8 cellular contexts compared by ENCODE assay signal in genomic region chr17:59859444-59860025, GRCh38. TPM values are rescaled to one million over a fixed set of nuclear protein-coding genes. Genes with fewer than 3 reads are reported as not detected.
DNase-seq lines count a peak whose midpoint lies in the region; ATAC-seq, FAIRE-seq and TF ChIP-seq lines count a peak whose summit lies in the region.

No MANE protein-coding gene starts in this region.

- intact Hi-C loops in HepG2 (cut with micrococcal nuclease; ENCODE audit: unreplicated experiment), result loop anchor here (1.0 kb wide), 1 partner anchor 106 kb away; no protein-coding TSS in a partner anchor

- H3K9ac ChIP-seq in DND-41 (ENCODE audit: low read depth, low read length) (no peak overlapping the region), HepG2 (ENCODE audit: insufficient read depth, low read depth, low read length) (no peak overlapping the region)

- H3K36me3 ChIP-seq in DND-41 (ENCODE audit: insufficient read depth, low read length), result peaks cover 21% of the 10 kb centered on the region
- H3K36me3 ChIP-seq in HepG2 (replicated peaks in 1 of 2; ENCODE audit: control insufficient read depth in 1 of 2, insufficient read depth in 2 of 2, low read length in 2 of 2), result peaks cover 4 to 17% of the 10 kb centered on the region in 2 experiments
- no peaks in the 10 kb centered on the region; the same call in 1 of the 2 replicates for H3K36me3 ChIP-seq in H7 (replicated peaks; ENCODE audit: control insufficient read depth, insufficient read depth, low read length)

- H3K4me3 ChIP-seq in DND-41 (ENCODE audit: low read depth in 1 of 2, low read length in 2 of 2), result no peak overlapping the region
- H3K4me3 ChIP-seq in HepG2 (replicated peaks in 1 of 3; ENCODE audit: insufficient read depth in 1 of 3, low read depth in 2 of 3, low read length in 3 of 3), result no peak overlapping the region
- no peak overlapping the region for H3K4me3 ChIP-seq in H7 (ENCODE audit: insufficient read depth, low read depth, low read length)

- ATAC-seq in DND-41 (ENCODE audit: insufficient read depth, low read depth) (no peak; the same call in 2 of the 3 replicates), HepG2 (no peak), GM21825 (IDR thresholded peaks at IDR 0.05; ENCODE audit: unreplicated experiment) (no peak), GM21723 (IDR thresholded peaks at IDR 0.05; ENCODE audit: unreplicated experiment) (no peak)

- H3K79me2 ChIP-seq in DND-41 (ENCODE audit: insufficient read depth, low read length), result no peaks in the 10 kb centered on the region
- no peaks in the 10 kb centered on the region for H3K79me2 ChIP-seq in HepG2 (ENCODE audit: insufficient read depth, low read length)

- no peak for FAIRE-seq in HepG2 (lab: Jason Lieb, UNC)

- TF ChIP-seq RAD21 in HepG2 (CRISPR knock-in tag; IDR thresholded peaks at IDR 0.05), result peak; percentile 87

- no peak overlapping the region for H3K27ac ChIP-seq in DND-41 (ENCODE audit: low read length)
- no peak overlapping the region for H3K27ac ChIP-seq in HepG2 (ENCODE audit: extremely low read length, insufficient read depth, low read length)

- TF ChIP-seq EP300 in HepG2 (IDR thresholded peaks at IDR 0.05; ENCODE audit: low read depth in 2 of 2, low read length in 2 of 2) (no peak), HepG2 (CRISPR knock-in tag; IDR thresholded peaks at IDR 0.05; ENCODE audit: borderline replicate concordance) (no peak)

- BruUV-seq in HepG2 (replicated peaks; lab: Mats Ljungman, UMichigan), result no TSS peak

- CTCF ChIA-PET in HepG2 (lab: Yijun Ruan, JAX; ENCODE audit: low intra/inter-chr PET ratio, low total read pairs), result interaction anchor here (1.6 to 2.5 kb wide), 2 partner anchors 106 to 112 kb away, joined by 30 to 39 read pairs; no protein-coding TSS in a partner anchor

- peak; percentile 60 for TF ChIP-seq CTCF in DND-41 (IDR thresholded peaks at IDR 0.05; ENCODE audit: borderline replicate concordance, extremely low read depth, low read length, poor library complexity, severe bottlenecking)
- TF ChIP-seq CTCF in HepG2 (CRISPR knock-in tag; IDR thresholded peaks at IDR 0.05), result peak; percentile 68

- no peaks in the 10 kb centered on the region for H3K27me3 ChIP-seq in DND-41 (ENCODE audit: insufficient read depth, low read length, poor library complexity)
- no peaks in the 10 kb centered on the region for H3K27me3 ChIP-seq in HepG2 (ENCODE audit: control insufficient read depth in 1 of 2, insufficient read depth in 2 of 2, low read length in 2 of 2)
- H3K27me3 ChIP-seq in H7 (ENCODE audit: control insufficient read depth, insufficient read depth, low read length), result no peaks in the 10 kb centered on the region

- TF ChIP-seq POLR2A in HepG2 (IDR thresholded peaks at IDR 0.05; ENCODE audit: insufficient read depth in 1 of 2, low read depth in 2 of 2, low read length in 2 of 2), result no peak

- H3K9me3 ChIP-seq in DND-41 (ENCODE audit: insufficient read depth, low read length, severe bottlenecking), result no peaks in the 10 kb centered on the region
- no peaks in the 10 kb centered on the region for H3K9me3 ChIP-seq in HepG2 (ENCODE audit: low read length)

- H3K4me2 ChIP-seq in DND-41 (ENCODE audit: insufficient read depth, low read length) (no peak overlapping the region), HepG2 (ENCODE audit: low read depth, low read length) (no peak overlapping the region)

- no peak overlapping the region for H2AFZ ChIP-seq in DND-41 (ENCODE audit: low read depth, low read length)
- H2AFZ ChIP-seq in HepG2 (ENCODE audit: low read length), result no peak overlapping the region

- DNase-seq in DND-41 (no peak), Kasumi-1 (lab: John Stamatoyannopoulos, UW) (peak; percentile 81 to 83), amniotic epithelial cell (ENCODE audit: low read depth) (peak; percentile 69), HepG2 (ENCODE audit: low spot score) (peak; percentile 71), H7 (no peak), 8988T (no peak)

- POLR2A ChIA-PET in HepG2 (lab: Yijun Ruan, JAX), result interaction anchor here (0.7 to 1.7 kb wide), 6 partner anchors 34 to 158 kb away, joined by 3 to 6 read pairs (median 4); partner anchors contain the start of genes PTRH2, RNFT1, RPS6KB1 and TUBD1

- H4K20me1 ChIP-seq in DND-41 (ENCODE audit: insufficient read depth, low read length) (no peaks in the 10 kb centered on the region), HepG2 (ENCODE audit: insufficient read depth, low read length) (no peaks in the 10 kb centered on the region)

- in situ Hi-C loops in HepG2 (cut with HindIII; ENCODE audit: extremely low pct_ligation_motif_present, low pct_unique_long_range_greater_than_20kb), result no loop called here

- H3K4me1 ChIP-seq in DND-41 (ENCODE audit: insufficient read depth, low read length) (no peaks in the 10 kb centered on the region), HepG2 (ENCODE audit: insufficient read depth, low read length) (peaks cover 54% of the 10 kb centered on the region)

- 94% methylated on average over 2 of the region's 2 CpGs for WGBS in HepG2 (ENCODE audit: low lambda C conversion rate)

TF ChIP-seq in HepG2, 621 proteins besides CTCF, POLR2A, EP300 and RAD21 (continues in another document):
- TF ChIP-seq ATF7-NPFF (CRISPR knock-in tag; IDR thresholded peaks at IDR 0.05; ENCODE audit: low read depth), result no peak
- TF ChIP-seq MAFK (conservative IDR thresholded peaks at IDR 0.05 in 1 of 2, IDR thresholded peaks at IDR 0.05 in 1 of 2; ENCODE audit: low read length in 2 of 2), result no peak
- no peak for TF ChIP-seq ZNF580 (CRISPR knock-in tag; IDR thresholded peaks at IDR 0.05; ENCODE audit: borderline replicate concordance, low read depth)
- TF ChIP-seq ARNTL (CRISPR knock-in tag; IDR thresholded peaks at IDR 0.05), result no peak
- 0 out of 2 replicates have a peak, but pooled peaks have one; percentile 34 for TF ChIP-seq GATAD2A (CRISPR knock-in tag; IDR thresholded peaks at IDR 0.05)
- no peak for TF ChIP-seq SIN3B (IDR thresholded peaks at IDR 0.05; ENCODE audit: low read length)
- TF ChIP-seq AHR (CRISPR knock-in tag; IDR thresholded peaks at IDR 0.05), result no peak

RNA-seq across cellular contexts. Expression of gene TUBD1, which starts 33.2 kb away (rescaled TPM):
- total RNA-seq in HepG2 (2016; rRNA removed; fragmentation: Illumina TruSeq; extraction: Trizol), result 25.9 and 38.7 TPM in 2 replicates
- 20.1 and 20.5 TPM in 2 replicates for total RNA-seq in HepG2 (2016; cell fraction: cytosol; rRNA removed; fragmentation: Illumina TruSeq; extraction: Trizol; ENCODE audit: low read depth)
- total RNA-seq in HepG2 (2016; cell fraction: insoluble cytoplasmic fraction; rRNA removed; fragmentation: Illumina TruSeq; extraction: Trizol), result 28.3 and 37.1 TPM in 2 replicates
- 26.6 and 28.2 TPM in 2 replicates for total RNA-seq in HepG2 (2016; cell fraction: membrane; rRNA removed; fragmentation: Illumina TruSeq; extraction: Trizol)
- total RNA-seq in HepG2 (2016; cell fraction: nucleus; rRNA removed; fragmentation: Illumina TruSeq; extraction: Trizol), result 12.1 and 17.0 TPM in 2 replicates
- 14.0 and 18.2 TPM in 2 replicates for polyA plus RNA-seq in HepG2 (2011; rRNA removed)
- 9.3 and 14.8 TPM in 2 replicates for polyA plus RNA-seq in HepG2 (2011; cell fraction: cytosol; rRNA removed)
- polyA plus RNA-seq in HepG2 (2011; cell fraction: nucleus; rRNA removed), result 4.8 and 5.8 TPM in 2 replicates
- 21.1 and 22.1 TPM in 2 replicates for polyA plus RNA-seq in HepG2 (2012)
- polyA plus RNA-seq in HepG2 (2016; cell fraction: cytosol; fragmentation: Illumina TruSeq; extraction: Trizol; ENCODE audit: low read depth), result 6.2 and 9.4 TPM in 2 replicates
- polyA plus RNA-seq in HepG2 (2016; cell fraction: insoluble cytoplasmic fraction; fragmentation: Illumina TruSeq; extraction: Trizol; ENCODE audit: low read depth), result 31.1 and 38.5 TPM in 2 replicates
- 13.5 and 16.0 TPM in 2 replicates for polyA plus RNA-seq in HepG2 (2016; cell fraction: membrane; fragmentation: Illumina TruSeq; extraction: Trizol; ENCODE audit: low read depth)
- polyA plus RNA-seq in HepG2 (2016; cell fraction: nucleus; fragmentation: Illumina TruSeq; extraction: Trizol; ENCODE audit: insufficient read depth, low read depth), result 17.6 and 25.2 TPM in 2 replicates
- 20.7 and 40.9 TPM in 2 replicates for polyA minus RNA-seq in HepG2 (2011; rRNA and poly(A)+ RNA removed; ENCODE audit: low replicate concordance)
- polyA minus RNA-seq in HepG2 (2011; cell fraction: cytosol; rRNA and poly(A)+ RNA removed), result 8.2 and 12.0 TPM in 2 replicates
- 26.5 and 31.5 TPM in 2 replicates for polyA minus RNA-seq in HepG2 (2011; cell fraction: nucleus; rRNA and poly(A)+ RNA removed)
- total RNA-seq in H7 (2014; rRNA removed; shearing (Covaris generic)), result 10.2 and 10.6 TPM in 2 replicates

RNA-seq across cellular contexts. Expression of gene RPS6KB1, which starts 33.4 kb away (rescaled TPM):
- 42.2 and 44.3 TPM in 2 replicates for total RNA-seq in HepG2 (2016; rRNA removed; fragmentation: Illumina TruSeq; extraction: Trizol)
- total RNA-seq in HepG2 (2016; cell fraction: cytosol; rRNA removed; fragmentation: Illumina TruSeq; extraction: Trizol; ENCODE audit: low read depth), result 12.7 and 14.4 TPM in 2 replicates
- 42.8 and 47.7 TPM in 2 replicates for total RNA-seq in HepG2 (2016; cell fraction: insoluble cytoplasmic fraction; rRNA removed; fragmentation: Illumina TruSeq; extraction: Trizol)
- total RNA-seq in HepG2 (2016; cell fraction: membrane; rRNA removed; fragmentation: Illumina TruSeq; extraction: Trizol), result 13.4 and 15.4 TPM in 2 replicates
- 37.6 and 39.2 TPM in 2 replicates for total RNA-seq in HepG2 (2016; cell fraction: nucleus; rRNA removed; fragmentation: Illumina TruSeq; extraction: Trizol)
- 16.5 and 19.9 TPM in 2 replicates for polyA plus RNA-seq in HepG2 (2011; rRNA removed)
- 6.6 and 10.9 TPM in 2 replicates for polyA plus RNA-seq in HepG2 (2011; cell fraction: cytosol; rRNA removed)
- 15.6 and 21.2 TPM in 2 replicates for polyA plus RNA-seq in HepG2 (2011; cell fraction: nucleus; rRNA removed)
- polyA plus RNA-seq in HepG2 (2012), result 30.9 and 32.5 TPM in 2 replicates
- polyA plus RNA-seq in HepG2 (2016; cell fraction: cytosol; fragmentation: Illumina TruSeq; extraction: Trizol; ENCODE audit: low read depth), result 2.8 and 3.4 TPM in 2 replicates
- 43.5 and 47.4 TPM in 2 replicates for polyA plus RNA-seq in HepG2 (2016; cell fraction: insoluble cytoplasmic fraction; fragmentation: Illumina TruSeq; extraction: Trizol; ENCODE audit: low read depth)
- polyA plus RNA-seq in HepG2 (2016; cell fraction: membrane; fragmentation: Illumina TruSeq; extraction: Trizol; ENCODE audit: low read depth), result 7.6 and 9.0 TPM in 2 replicates
- polyA plus RNA-seq in HepG2 (2016; cell fraction: nucleus; fragmentation: Illumina TruSeq; extraction: Trizol; ENCODE audit: insufficient read depth, low read depth), result 56.0 and 56.9 TPM in 2 replicates
- 6.7 and 16.4 TPM in 2 replicates for polyA minus RNA-seq in HepG2 (2011; rRNA and poly(A)+ RNA removed; ENCODE audit: low replicate concordance)
- 17.8 and 17.9 TPM in 2 replicates for polyA minus RNA-seq in HepG2 (2011; cell fraction: cytosol; rRNA and poly(A)+ RNA removed)
- polyA minus RNA-seq in HepG2 (2011; cell fraction: nucleus; rRNA and poly(A)+ RNA removed), result 61.5 and 91.5 TPM in 2 replicates
- 14.0 and 17.8 TPM in 2 replicates for total RNA-seq in H7 (2014; rRNA removed; shearing (Covaris generic))

Comparison
In these comparisons a context has a peak if more than half of its experiments do, and no peak if none do; other contexts are left out.
1. DNase-seq: peak in Kasumi-1 (2 of 2), amniotic epithelial cell (single experiment) and HepG2 (single experiment); none in DND-41 (single experiment), H7 (single experiment) and 8988T (single experiment).